ENCODE assay signal across 8 cellular contexts in genomic region chr11:63986932-63987513, GRCh38. TPM values are rescaled to one million over a fixed set of nuclear protein-coding genes. Genes with fewer than 3 reads are reported as not detected.
DNase-seq lines count a peak whose midpoint lies in the region; ATAC-seq lines count a peak whose summit lies in the region.

No MANE protein-coding gene starts in this region.

- H3K9me3 Mint-ChIP-seq in activated naive CD8-positive, alpha-beta T cell treated with anti-CD3 and anti-CD28 coated beads for 36 hours, result no peaks in the 10 kb centered on the region
- H3K9me3 Mint-ChIP-seq in immature natural killer cell, result no peaks in the 10 kb centered on the region

- no peak for ATAC-seq in HG03571 (IDR thresholded peaks at IDR 0.05; ENCODE audit: unreplicated experiment)
- ATAC-seq in HG03135 (IDR thresholded peaks at IDR 0.05; ENCODE audit: unreplicated experiment), result no peak

- no peak for DNase-seq in activated naive CD8-positive, alpha-beta T cell treated with anti-CD3 and anti-CD28 coated beads for 36 hours
- DNase-seq in immature natural killer cell (no peak), NCI-H2171 (lab: John Stamatoyannopoulos, UW) (no peak), SHP77 (lab: John Stamatoyannopoulos, UW) (no peak)

- H3K36me3 ChIP-seq in HUES48 (ENCODE audit: control insufficient read depth, insufficient read depth, low read length) (peaks cover 43% of the 10 kb centered on the region), stomach smooth muscle (ENCODE audit: control insufficient read depth in 2 of 2, insufficient read depth in 2 of 2, low read length in 2 of 2) (peaks cover 9 to 15% of the 10 kb centered on the region in 2 donors)

- H3K4me1 ChIP-seq in HUES48 (ENCODE audit: control insufficient read depth, insufficient read depth, low read length) (peaks cover 19% of the 10 kb centered on the region), stomach smooth muscle (ENCODE audit: control insufficient read depth, insufficient read depth, low read length) (peaks cover 22% of the 10 kb centered on the region)

- peaks cover 28% of the 10 kb centered on the region for H3K4me1 Mint-ChIP-seq in activated naive CD8-positive, alpha-beta T cell treated with anti-CD3 and anti-CD28 coated beads for 36 hours
- peaks cover 30 to 41% of the 10 kb centered on the region in 2 donors for H3K4me1 Mint-ChIP-seq in immature natural killer cell

- H3K9me3 ChIP-seq in HUES48 (ENCODE audit: control insufficient read depth, insufficient read depth, low read length), result no peaks in the 10 kb centered on the region
- H3K9me3 ChIP-seq in stomach smooth muscle (ENCODE audit: control insufficient read depth in 2 of 2, low read length in 2 of 2), result no peaks in the 10 kb centered on the region

- H3K27ac Mint-ChIP-seq in activated naive CD8-positive, alpha-beta T cell treated with anti-CD3 and anti-CD28 coated beads for 36 hours, result peak overlapping the region; percentile 20
- H3K27ac Mint-ChIP-seq in immature natural killer cell, result peak overlapping the region in 4 of 6 donors; percentile 21 to 76 (median 57)

- H3K4me3 Mint-ChIP-seq in activated naive CD8-positive, alpha-beta T cell treated with anti-CD3 and anti-CD28 coated beads for 36 hours, result peak overlapping the region; percentile 81
- peak overlapping the region; percentile 56 to 80 (median 76) for H3K4me3 Mint-ChIP-seq in immature natural killer cell

- H3K27me3 ChIP-seq in HUES48 (ENCODE audit: control insufficient read depth, insufficient read depth, low read length) (no peaks in the 10 kb centered on the region), stomach smooth muscle (ENCODE audit: control insufficient read depth in 1 of 2, insufficient read depth in 2 of 2, low read length in 2 of 2) (no peaks in the 10 kb centered on the region)

- H3K4me3 ChIP-seq in HUES48 (ENCODE audit: low read depth, low read length), result peak overlapping the region; percentile 99
- peak overlapping the region; percentile 69 to 92 for H3K4me3 ChIP-seq in stomach smooth muscle (ENCODE audit: low read length in 2 of 2)

- no peaks in the 10 kb centered on the region for H3K27me3 Mint-ChIP-seq in activated naive CD8-positive, alpha-beta T cell treated with anti-CD3 and anti-CD28 coated beads for 36 hours
- peaks cover 6 to 11% (median 10%) of the 10 kb centered on the region in 3 donors for H3K27me3 Mint-ChIP-seq in immature natural killer cell (ENCODE audit: low read depth in 3 of 3)

- H3K36me3 Mint-ChIP-seq in activated naive CD8-positive, alpha-beta T cell treated with anti-CD3 and anti-CD28 coated beads for 36 hours, result peaks cover 22% of the 10 kb centered on the region
- peaks cover 3 to 17% (median 3%) of the 10 kb centered on the region in 3 donors for H3K36me3 Mint-ChIP-seq in immature natural killer cell

- H3K9ac ChIP-seq in HUES48 (ENCODE audit: low read depth, low read length), result peak overlapping the region; percentile 98
- peak overlapping the region; percentile 84 to 86 for H3K9ac ChIP-seq in stomach smooth muscle (ENCODE audit: low read length in 2 of 2)

- H3K27ac ChIP-seq in HUES48 (ENCODE audit: low read depth, low read length), result peak overlapping the region; percentile 99
- peak overlapping the region; percentile 60 for H3K27ac ChIP-seq in stomach smooth muscle (ENCODE audit: low read length)

RNA-seq across cellular contexts. Expression of gene OTUB1, which starts 0.8 kb away (rescaled TPM):
- total RNA-seq in activated naive CD8-positive, alpha-beta T cell treated with anti-CD3 and anti-CD28 coated beads for 36 hours, result 10 to 100 TPM; 70.5 to 72.0 TPM
- 100 to 1,000 TPM; 143 to 204 (median 164) TPM for polyA plus RNA-seq in immature natural killer cell

RNA-seq across cellular contexts. Expression of gene COX8A, which starts 12.6 kb away (rescaled TPM):
- 100 to 1,000 TPM; 450 to 466 TPM for total RNA-seq in activated naive CD8-positive, alpha-beta T cell treated with anti-CD3 and anti-CD28 coated beads for 36 hours
- 100 to 1,000 TPM; 506 to 686 (median 534) TPM for polyA plus RNA-seq in immature natural killer cell

RNA-seq across cellular contexts. Expression of gene NAA40, which starts 48.2 kb away (rescaled TPM):
- total RNA-seq in activated naive CD8-positive, alpha-beta T cell treated with anti-CD3 and anti-CD28 coated beads for 36 hours, result 10 to 100 TPM; 18.3 to 21.6 TPM
- 10 to 100 TPM; 17.9 to 32.3 (median 18.0) TPM for polyA plus RNA-seq in immature natural killer cell

RNA-seq across cellular contexts. Expression of gene FLRT1, which starts 48.7 kb away (rescaled TPM):
- total RNA-seq in activated naive CD8-positive, alpha-beta T cell treated with anti-CD3 and anti-CD28 coated beads for 36 hours, result not detected
- not detected for polyA plus RNA-seq in immature natural killer cell
